9 cellular contexts compared by ENCODE assay signal in the genomic region with DNA sequence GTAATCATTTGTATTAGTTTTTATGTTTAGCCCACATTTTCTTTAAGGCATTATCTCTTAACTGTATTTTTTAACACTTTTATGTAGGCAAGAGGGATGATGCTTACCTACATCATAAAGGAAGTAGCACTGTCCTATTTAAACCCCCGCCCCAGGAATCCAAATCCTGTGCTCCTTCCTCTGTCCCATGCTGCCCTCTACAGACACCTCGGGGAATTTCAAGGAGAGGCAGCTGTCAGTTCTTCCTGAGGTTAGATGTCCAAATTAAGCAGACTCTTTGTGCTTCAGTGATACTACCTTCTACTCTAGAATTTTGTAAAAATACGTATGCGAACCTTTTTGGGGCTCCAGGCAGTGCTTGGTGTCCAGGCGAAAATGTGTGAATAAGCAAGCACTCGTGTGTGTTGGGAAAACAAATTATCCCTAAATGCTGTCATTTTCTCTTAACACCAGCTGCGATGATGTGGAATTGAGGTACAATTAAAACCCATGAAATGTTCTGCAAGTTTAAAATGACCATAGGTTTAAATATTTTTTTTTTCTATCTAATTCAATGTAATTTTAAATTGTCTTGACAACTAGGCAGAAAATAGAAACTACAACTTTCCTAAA. TPM values are rescaled to one million over a fixed set of nuclear protein-coding genes. Genes with fewer than 3 reads are reported as not detected.
DNase-seq lines count a peak whose midpoint lies in the region; ATAC-seq, FAIRE-seq and TF ChIP-seq lines count a peak whose summit lies in the region.
"Had no signal": no experiment of that assay in that cellular context is flagged by ENCODE, and none has a peak within 500 bp of the region (broad histone marks: within the 10 kb centered on the region; RNA-seq: fewer than 3 reads in every experiment).

No MANE protein-coding gene starts in this region.

- H3K27me3 ChIP-seq in HepG2 (ENCODE audit: control insufficient read depth in 1 of 2, insufficient read depth in 2 of 2, low read length in 2 of 2) = 0 out of 5 replicates have a peak, but pooled peaks cover 0 to 5% of the 10 kb centered on the region in 2 experiments

- H3K36me3 ChIP-seq in HepG2 (replicated peaks in 1 of 2; ENCODE audit: control insufficient read depth in 1 of 2, insufficient read depth in 2 of 2, low read length in 2 of 2) = no peaks in the 10 kb centered on the region

- no peak overlapping the region for H3K4me3 ChIP-seq in HepG2 (replicated peaks in 1 of 3; ENCODE audit: insufficient read depth in 1 of 3, low read depth in 2 of 3, low read length in 3 of 3)
- H3K4me3 ChIP-seq in coronary artery = no peak overlapping the region

- no peaks in the 10 kb centered on the region for H3K4me1 ChIP-seq in HepG2 (ENCODE audit: insufficient read depth, low read length)

- TF ChIP-seq POLR2A in HepG2 (IDR thresholded peaks at IDR 0.05; ENCODE audit: insufficient read depth in 1 of 2, low read depth in 2 of 2, low read length in 2 of 2) = no peak

- ATAC-seq in HepG2 = peak; percentile 60; the same call in 2 of the 3 replicates
- ATAC-seq in GM18873 (IDR thresholded peaks at IDR 0.05; ENCODE audit: low FRiP score, unreplicated experiment) = no peak

- H3K9ac ChIP-seq in HepG2 (ENCODE audit: insufficient read depth, low read depth, low read length) = no peak overlapping the region

- WGBS in HepG2 (ENCODE audit: low lambda C conversion rate) = 14% methylated on average over 7 of the region's 7 CpGs

- H4K20me1 ChIP-seq in HepG2 (ENCODE audit: insufficient read depth, low read length) = no peaks in the 10 kb centered on the region

- no peak overlapping the region for H3K4me2 ChIP-seq in HepG2 (ENCODE audit: low read depth, low read length)

- CTCF ChIA-PET in HepG2 (lab: Yijun Ruan, JAX; ENCODE audit: low intra/inter-chr PET ratio, low total read pairs) = interaction anchor here (1.4 to 3.0 kb wide), 3 partner anchors 36 to 48 kb away, joined by 7 to 19 read pairs (median 16); no protein-coding TSS in a partner anchor

- H3K79me2 ChIP-seq in HepG2 (ENCODE audit: insufficient read depth, low read length) = no peaks in the 10 kb centered on the region

- H2AFZ ChIP-seq in HepG2 (ENCODE audit: low read length) = no peak overlapping the region

- H3K27ac ChIP-seq in HepG2 (ENCODE audit: extremely low read length, insufficient read depth, low read length) = no peak overlapping the region
- no peak overlapping the region for H3K27ac ChIP-seq in coronary artery
- H3K27ac ChIP-seq: epithelial cell of prostate had no signal

- TF ChIP-seq CTCF in HepG2 (CRISPR knock-in tag; IDR thresholded peaks at IDR 0.05) (peak; percentile 70), coronary artery (IDR thresholded peaks at IDR 0.05) (no peak)

- intact Hi-C loops in HepG2 (cut with micrococcal nuclease; ENCODE audit: unreplicated experiment) = loop anchor here (1.0 kb wide), 1 partner anchor 36 kb away; no protein-coding TSS in a partner anchor

- H3K9me3 ChIP-seq in HepG2 (ENCODE audit: low read length) = no peaks in the 10 kb centered on the region

- DNase-seq in activated T-cell treated with anti-CD3 and anti-CD28 coated beads for 48 hours (ENCODE audit: low read depth) (peak; percentile 34), activated T-cell treated with anti-CD3 and anti-CD28 coated beads for 4 hours (no peak), KBM-7 (peak; percentile 64), HepG2 (ENCODE audit: low spot score) (peak; percentile 48), amniotic stem cell (lab: John Stamatoyannopoulos, UW) (no peak), coronary artery (ENCODE audit: low spot score) (no peak)
- peak; percentile 60 to 67 for DNase-seq in activated CD4-positive, alpha-beta T cell treated with anti-CD3 and anti-CD28 coated beads, Interleukin-2, amount 50 U/mL, for 48 hours

- BruUV-seq in HepG2 (replicated peaks; lab: Mats Ljungman, UMichigan) = no TSS peak

- POLR2A ChIA-PET in HepG2 (lab: Yijun Ruan, JAX) = no interaction called here

- in situ Hi-C loops in KBM-7 (cut with MboI; ENCODE audit: low pct_unique_long_range_greater_than_20kb, low sequenced_read_pairs) = no loop called here
- in situ Hi-C loops in HepG2 (cut with HindIII; ENCODE audit: extremely low pct_ligation_motif_present, low pct_unique_long_range_greater_than_20kb) = loop anchor here (5.0 kb wide), 1 partner anchor 36 kb away; no protein-coding TSS in a partner anchor

- FAIRE-seq in HepG2 (lab: Jason Lieb, UNC) = peak; percentile 58

- peak; percentile 49 for TF ChIP-seq RAD21 in HepG2 (CRISPR knock-in tag; IDR thresholded peaks at IDR 0.05)

- TF ChIP-seq EP300 in HepG2 (IDR thresholded peaks at IDR 0.05; ENCODE audit: low read depth in 2 of 2, low read length in 2 of 2) = no peak
- no peak for TF ChIP-seq EP300 in HepG2 (CRISPR knock-in tag; IDR thresholded peaks at IDR 0.05; ENCODE audit: borderline replicate concordance)

RNA-seq across cellular contexts. Expression of gene CRCT1, which starts 19.2 kb away (rescaled TPM):
- total RNA-seq in HepG2 (2016; rRNA removed; fragmentation: Illumina TruSeq; extraction: Trizol) = not detected in 2 replicates
- total RNA-seq in HepG2 (2016; cell fraction: cytosol; rRNA removed; fragmentation: Illumina TruSeq; extraction: Trizol; ENCODE audit: low read depth) = not detected in 2 replicates
- total RNA-seq in HepG2 (2016; cell fraction: insoluble cytoplasmic fraction; rRNA removed; fragmentation: Illumina TruSeq; extraction: Trizol) = not detected in 2 replicates
- total RNA-seq in HepG2 (2016; cell fraction: membrane; rRNA removed; fragmentation: Illumina TruSeq; extraction: Trizol) = not detected in 2 replicates
- total RNA-seq in HepG2 (2016; cell fraction: nucleus; rRNA removed; fragmentation: Illumina TruSeq; extraction: Trizol) = not detected in 2 replicates
- not detected in 2 replicates for polyA plus RNA-seq in HepG2 (2011; rRNA removed)
- not detected in 2 replicates for polyA plus RNA-seq in HepG2 (2011; cell fraction: cytosol; rRNA removed)
- polyA plus RNA-seq in HepG2 (2011; cell fraction: nucleus; rRNA removed) = not detected in 2 replicates
- polyA plus RNA-seq in HepG2 (2012) = not detected in 2 replicates
- not detected in 2 replicates for polyA plus RNA-seq in HepG2 (2016; cell fraction: cytosol; fragmentation: Illumina TruSeq; extraction: Trizol; ENCODE audit: low read depth)
- polyA plus RNA-seq in HepG2 (2016; cell fraction: insoluble cytoplasmic fraction; fragmentation: Illumina TruSeq; extraction: Trizol; ENCODE audit: low read depth) = not detected in 2 replicates
- polyA plus RNA-seq in HepG2 (2016; cell fraction: membrane; fragmentation: Illumina TruSeq; extraction: Trizol; ENCODE audit: low read depth) = not detected in 2 replicates
- polyA plus RNA-seq in HepG2 (2016; cell fraction: nucleus; fragmentation: Illumina TruSeq; extraction: Trizol; ENCODE audit: insufficient read depth, low read depth) = not detected in 2 replicates
- not detected in 2 replicates for polyA minus RNA-seq in HepG2 (2011; rRNA and poly(A)+ RNA removed; ENCODE audit: low replicate concordance)
- polyA minus RNA-seq in HepG2 (2011; cell fraction: cytosol; rRNA and poly(A)+ RNA removed) = not detected in 2 replicates
- not detected in 2 replicates for polyA minus RNA-seq in HepG2 (2011; cell fraction: nucleus; rRNA and poly(A)+ RNA removed)

RNA-seq across cellular contexts. Expression of gene LCE5A, which starts 22.8 kb away (rescaled TPM):
- not detected in 2 replicates for total RNA-seq in HepG2 (2016; rRNA removed; fragmentation: Illumina TruSeq; extraction: Trizol)
- not detected in 2 replicates for total RNA-seq in HepG2 (2016; cell fraction: cytosol; rRNA removed; fragmentation: Illumina TruSeq; extraction: Trizol; ENCODE audit: low read depth)
- total RNA-seq in HepG2 (2016; cell fraction: insoluble cytoplasmic fraction; rRNA removed; fragmentation: Illumina TruSeq; extraction: Trizol) = not detected in 2 replicates
- total RNA-seq in HepG2 (2016; cell fraction: membrane; rRNA removed; fragmentation: Illumina TruSeq; extraction: Trizol) = not detected in 2 replicates
- not detected in 2 replicates for total RNA-seq in HepG2 (2016; cell fraction: nucleus; rRNA removed; fragmentation: Illumina TruSeq; extraction: Trizol)
- polyA plus RNA-seq in HepG2 (2011; rRNA removed) = not detected in 2 replicates
- not detected in 2 replicates for polyA plus RNA-seq in HepG2 (2011; cell fraction: cytosol; rRNA removed)
- not detected in 2 replicates for polyA plus RNA-seq in HepG2 (2011; cell fraction: nucleus; rRNA removed)
- not detected in 2 replicates for polyA plus RNA-seq in HepG2 (2012)
- not detected in 2 replicates for polyA plus RNA-seq in HepG2 (2016; cell fraction: cytosol; fragmentation: Illumina TruSeq; extraction: Trizol; ENCODE audit: low read depth)
- not detected in 2 replicates for polyA plus RNA-seq in HepG2 (2016; cell fraction: insoluble cytoplasmic fraction; fragmentation: Illumina TruSeq; extraction: Trizol; ENCODE audit: low read depth)
- polyA plus RNA-seq in HepG2 (2016; cell fraction: membrane; fragmentation: Illumina TruSeq; extraction: Trizol; ENCODE audit: low read depth) = not detected in 2 replicates
- polyA plus RNA-seq in HepG2 (2016; cell fraction: nucleus; fragmentation: Illumina TruSeq; extraction: Trizol; ENCODE audit: insufficient read depth, low read depth) = not detected in 2 replicates
- polyA minus RNA-seq in HepG2 (2011; rRNA and poly(A)+ RNA removed; ENCODE audit: low replicate concordance) = not detected in 2 replicates
- polyA minus RNA-seq in HepG2 (2011; cell fraction: cytosol; rRNA and poly(A)+ RNA removed) = not detected in 2 replicates
- polyA minus RNA-seq in HepG2 (2011; cell fraction: nucleus; rRNA and poly(A)+ RNA removed) = not detected in 2 replicates

RNA-seq across cellular contexts. Expression of gene LCE3E, which starts 33.1 kb away (rescaled TPM):
- total RNA-seq in HepG2 (2016; rRNA removed; fragmentation: Illumina TruSeq; extraction: Trizol) = not detected in 2 replicates
- total RNA-seq in HepG2 (2016; cell fraction: cytosol; rRNA removed; fragmentation: Illumina TruSeq; extraction: Trizol; ENCODE audit: low read depth) = not detected in 2 replicates
- not detected in 2 replicates for total RNA-seq in HepG2 (2016; cell fraction: insoluble cytoplasmic fraction; rRNA removed; fragmentation: Illumina TruSeq; extraction: Trizol)
- total RNA-seq in HepG2 (2016; cell fraction: membrane; rRNA removed; fragmentation: Illumina TruSeq; extraction: Trizol) = not detected in 2 replicates
- not detected in 2 replicates for total RNA-seq in HepG2 (2016; cell fraction: nucleus; rRNA removed; fragmentation: Illumina TruSeq; extraction: Trizol)
- not detected in 2 replicates for polyA plus RNA-seq in HepG2 (2011; rRNA removed)
- polyA plus RNA-seq in HepG2 (2011; cell fraction: cytosol; rRNA removed) = not detected in 2 replicates
- polyA plus RNA-seq in HepG2 (2011; cell fraction: nucleus; rRNA removed) = not detected in 2 replicates
- not detected in 2 replicates for polyA plus RNA-seq in HepG2 (2012)
- polyA plus RNA-seq in HepG2 (2016; cell fraction: cytosol; fragmentation: Illumina TruSeq; extraction: Trizol; ENCODE audit: low read depth) = not detected in 2 replicates
- polyA plus RNA-seq in HepG2 (2016; cell fraction: insoluble cytoplasmic fraction; fragmentation: Illumina TruSeq; extraction: Trizol; ENCODE audit: low read depth) = not detected in 2 replicates
- polyA plus RNA-seq in HepG2 (2016; cell fraction: membrane; fragmentation: Illumina TruSeq; extraction: Trizol; ENCODE audit: low read depth) = not detected in 2 replicates
- polyA plus RNA-seq in HepG2 (2016; cell fraction: nucleus; fragmentation: Illumina TruSeq; extraction: Trizol; ENCODE audit: insufficient read depth, low read depth) = not detected in 2 replicates
- not detected in 2 replicates for polyA minus RNA-seq in HepG2 (2011; rRNA and poly(A)+ RNA removed; ENCODE audit: low replicate concordance)
- not detected in 2 replicates for polyA minus RNA-seq in HepG2 (2011; cell fraction: cytosol; rRNA and poly(A)+ RNA removed)
- polyA minus RNA-seq in HepG2 (2011; cell fraction: nucleus; rRNA and poly(A)+ RNA removed) = not detected in 2 replicates

RNA-seq across cellular contexts. Expression of gene LCE3D, which starts 46.9 kb away (rescaled TPM):
- total RNA-seq in HepG2 (2016; rRNA removed; fragmentation: Illumina TruSeq; extraction: Trizol) = not detected in 2 replicates
- total RNA-seq in HepG2 (2016; cell fraction: cytosol; rRNA removed; fragmentation: Illumina TruSeq; extraction: Trizol; ENCODE audit: low read depth) = not detected in 2 replicates
- not detected in 2 replicates for total RNA-seq in HepG2 (2016; cell fraction: insoluble cytoplasmic fraction; rRNA removed; fragmentation: Illumina TruSeq; extraction: Trizol)
- not detected in 2 replicates for total RNA-seq in HepG2 (2016; cell fraction: membrane; rRNA removed; fragmentation: Illumina TruSeq; extraction: Trizol)
- total RNA-seq in HepG2 (2016; cell fraction: nucleus; rRNA removed; fragmentation: Illumina TruSeq; extraction: Trizol) = not detected in 2 replicates
- polyA plus RNA-seq in HepG2 (2011; rRNA removed) = not detected in 2 replicates
- not detected in 2 replicates for polyA plus RNA-seq in HepG2 (2011; cell fraction: cytosol; rRNA removed)
- polyA plus RNA-seq in HepG2 (2011; cell fraction: nucleus; rRNA removed) = not detected in 2 replicates
- polyA plus RNA-seq in HepG2 (2012) = not detected in 2 replicates
- polyA plus RNA-seq in HepG2 (2016; cell fraction: cytosol; fragmentation: Illumina TruSeq; extraction: Trizol; ENCODE audit: low read depth) = not detected in 2 replicates
- polyA plus RNA-seq in HepG2 (2016; cell fraction: insoluble cytoplasmic fraction; fragmentation: Illumina TruSeq; extraction: Trizol; ENCODE audit: low read depth) = not detected in 2 replicates
- polyA plus RNA-seq in HepG2 (2016; cell fraction: membrane; fragmentation: Illumina TruSeq; extraction: Trizol; ENCODE audit: low read depth) = not detected in 2 replicates
- not detected in 2 replicates for polyA plus RNA-seq in HepG2 (2016; cell fraction: nucleus; fragmentation: Illumina TruSeq; extraction: Trizol; ENCODE audit: insufficient read depth, low read depth)
- polyA minus RNA-seq in HepG2 (2011; rRNA and poly(A)+ RNA removed; ENCODE audit: low replicate concordance) = not detected in 2 replicates
- polyA minus RNA-seq in HepG2 (2011; cell fraction: cytosol; rRNA and poly(A)+ RNA removed) = not detected in 2 replicates
- polyA minus RNA-seq in HepG2 (2011; cell fraction: nucleus; rRNA and poly(A)+ RNA removed) = not detected in 2 replicates

Comparison
In these comparisons a context has a peak if more than half of its experiments do, and no peak if none do; other contexts are left out.
1. DNase-seq: peak in activated T-cell treated with anti-CD3 and anti-CD28 coated beads for 48 hours (single experiment), KBM-7 (single experiment), activated CD4-positive, alpha-beta T cell treated with anti-CD3 and anti-CD28 coated beads, Interleukin-2, amount 50 U/mL, for 48 hours (2 of 2) and HepG2 (single experiment); none in activated T-cell treated with anti-CD3 and anti-CD28 coated beads for 4 hours (single experiment), amniotic stem cell (single experiment) and coronary artery (single experiment).